ENCODE assay signal across 8 cellular contexts in genomic region chr17:82754297-82755208, GRCh38. TPM values are rescaled to one million over a fixed set of nuclear protein-coding genes. Genes with fewer than 3 reads are reported as not detected.
A peak's percentile ranks its signal among the peaks of the same experiment; 100 is the strongest.
DNase-seq lines count a peak whose midpoint lies in the region; ATAC-seq and TF ChIP-seq lines count a peak whose summit lies in the region.

No MANE protein-coding gene starts in this region.

- H3K27me3 Mint-ChIP-seq in stimulated activated naive CD8-positive, alpha-beta T cell treated with anti-CD3 and anti-CD28 coated beads, Interleukin-15, Interleukin-2, amounts not matched to agents 100 ng/mL and 50 ng/mL, for 24 hours, result no peaks in the 10 kb centered on the region
- no peaks in the 10 kb centered on the region for H3K27me3 Mint-ChIP-seq in stimulated activated naive CD8-positive, alpha-beta T cell treated with anti-CD3 and anti-CD28 coated beads, Interleukin-15, amount 100 ng/mL, for 72 hours
- H3K27me3 Mint-ChIP-seq in activated CD8-positive, alpha-beta T cell treated with anti-CD3 and anti-CD28 coated beads for 36 hours, result no peaks in the 10 kb centered on the region
- H3K27me3 Mint-ChIP-seq in immature natural killer cell (ENCODE audit: low read depth in 3 of 3) (peaks cover 0 to 6% (median 3%) of the 10 kb centered on the region in 3 donors), type B pancreatic cell (no peaks in the 10 kb centered on the region)

- H3K4me3 Mint-ChIP-seq in stimulated activated naive CD8-positive, alpha-beta T cell treated with anti-CD3 and anti-CD28 coated beads, Interleukin-15, Interleukin-2, amounts not matched to agents 100 ng/mL and 50 ng/mL, for 24 hours, result peak overlapping the region; percentile 23
- peak overlapping the region in 1 of 2 donors; percentile 7 for H3K4me3 Mint-ChIP-seq in stimulated activated naive CD8-positive, alpha-beta T cell treated with anti-CD3 and anti-CD28 coated beads, Interleukin-15, amount 100 ng/mL, for 72 hours
- no peak overlapping the region for H3K4me3 Mint-ChIP-seq in activated CD8-positive, alpha-beta T cell treated with anti-CD3 and anti-CD28 coated beads for 36 hours
- peak overlapping the region; percentile 13 to 71 (median 32) for H3K4me3 Mint-ChIP-seq in immature natural killer cell
- H3K4me3 Mint-ChIP-seq in type B pancreatic cell, result peak overlapping the region; percentile 93

- CTCF ChIA-PET in activated CD8-positive, alpha-beta T cell treated with anti-CD3 and anti-CD28 coated beads for 36 hours (lab: Charles Lee), result interaction anchor here (1.5 to 2.5 kb wide), 2 partner anchors 21 to 85 kb away, joined by 3 to 12 read pairs; no protein-coding TSS in a partner anchor

- intact Hi-C loops in activated CD8-positive, alpha-beta T cell treated with anti-CD3 and anti-CD28 coated beads for 36 hours (cut with micrococcal nuclease), result loop anchor here (10.0 kb wide), 1 partner anchor 90 kb away; no protein-coding TSS in a partner anchor

- H3K27ac Mint-ChIP-seq in stimulated activated naive CD8-positive, alpha-beta T cell treated with anti-CD3 and anti-CD28 coated beads, Interleukin-15, Interleukin-2, amounts not matched to agents 100 ng/mL and 50 ng/mL, for 24 hours, result no peak overlapping the region
- peak overlapping the region in 1 of 2 donors; percentile 4 for H3K27ac Mint-ChIP-seq in stimulated activated naive CD8-positive, alpha-beta T cell treated with anti-CD3 and anti-CD28 coated beads, Interleukin-15, amount 100 ng/mL, for 72 hours
- H3K27ac Mint-ChIP-seq in activated CD8-positive, alpha-beta T cell treated with anti-CD3 and anti-CD28 coated beads for 36 hours, result no peak overlapping the region
- H3K27ac Mint-ChIP-seq in immature natural killer cell, result peak overlapping the region in 3 of 6 donors; percentile 19 to 42 (median 40)
- H3K27ac Mint-ChIP-seq in type B pancreatic cell, result peak overlapping the region; percentile 94

- no peak for TF ChIP-seq CTCF in activated CD8-positive, alpha-beta T cell treated with anti-CD3 and anti-CD28 coated beads for 36 hours (IDR thresholded peaks at IDR 0.05)
- no peak for TF ChIP-seq CTCF in type B pancreatic cell (conservative IDR thresholded peaks at IDR 0.05)

- DNase-seq in stimulated activated naive CD8-positive, alpha-beta T cell treated with anti-CD3 and anti-CD28 coated beads, Interleukin-15, amount 100 ng/mL, for 72 hours, result no peak
- peak; percentile 16 for DNase-seq in activated CD8-positive, alpha-beta T cell treated with anti-CD3 and anti-CD28 coated beads for 36 hours
- DNase-seq in immature natural killer cell, result no peak
- DNase-seq in type B pancreatic cell (ENCODE audit: extremely low spot score, unreplicated experiment), result no peak
- DNase-seq in NK-92 (lab: John Stamatoyannopoulos, UW; ENCODE audit: unreplicated experiment), result no peak

- H3K9me3 Mint-ChIP-seq in stimulated activated naive CD8-positive, alpha-beta T cell treated with anti-CD3 and anti-CD28 coated beads, Interleukin-15, Interleukin-2, amounts not matched to agents 100 ng/mL and 50 ng/mL, for 24 hours, result no peaks in the 10 kb centered on the region
- no peaks in the 10 kb centered on the region for H3K9me3 Mint-ChIP-seq in stimulated activated naive CD8-positive, alpha-beta T cell treated with anti-CD3 and anti-CD28 coated beads, Interleukin-15, amount 100 ng/mL, for 72 hours
- no peaks in the 10 kb centered on the region for H3K9me3 Mint-ChIP-seq in activated CD8-positive, alpha-beta T cell treated with anti-CD3 and anti-CD28 coated beads for 36 hours
- H3K9me3 Mint-ChIP-seq in immature natural killer cell, result no peaks in the 10 kb centered on the region
- H3K9me3 Mint-ChIP-seq in type B pancreatic cell, result no peaks in the 10 kb centered on the region

- peaks cover 30% of the 10 kb centered on the region for H3K4me1 Mint-ChIP-seq in stimulated activated naive CD8-positive, alpha-beta T cell treated with anti-CD3 and anti-CD28 coated beads, Interleukin-15, Interleukin-2, amounts not matched to agents 100 ng/mL and 50 ng/mL, for 24 hours (ENCODE audit: low read depth)
- H3K4me1 Mint-ChIP-seq in stimulated activated naive CD8-positive, alpha-beta T cell treated with anti-CD3 and anti-CD28 coated beads, Interleukin-15, amount 100 ng/mL, for 72 hours, result peaks cover 33% of the 10 kb centered on the region
- H3K4me1 Mint-ChIP-seq in activated CD8-positive, alpha-beta T cell treated with anti-CD3 and anti-CD28 coated beads for 36 hours (ENCODE audit: low read depth), result peaks cover 23% of the 10 kb centered on the region
- peaks cover 18 to 26% of the 10 kb centered on the region in 2 donors for H3K4me1 Mint-ChIP-seq in immature natural killer cell
- peaks cover 24% of the 10 kb centered on the region for H3K4me1 Mint-ChIP-seq in type B pancreatic cell (ENCODE audit: unreplicated experiment)

- peaks cover 11% of the 10 kb centered on the region for H3K36me3 Mint-ChIP-seq in stimulated activated naive CD8-positive, alpha-beta T cell treated with anti-CD3 and anti-CD28 coated beads, Interleukin-15, Interleukin-2, amounts not matched to agents 100 ng/mL and 50 ng/mL, for 24 hours (ENCODE audit: low read depth)
- peaks cover 20% of the 10 kb centered on the region for H3K36me3 Mint-ChIP-seq in activated CD8-positive, alpha-beta T cell treated with anti-CD3 and anti-CD28 coated beads for 36 hours (ENCODE audit: low read depth)
- H3K36me3 Mint-ChIP-seq in immature natural killer cell, result peaks cover 0 to 5% (median 0%) of the 10 kb centered on the region in 3 donors
- peaks cover 9% of the 10 kb centered on the region for H3K36me3 Mint-ChIP-seq in type B pancreatic cell

- ATAC-seq in stimulated activated naive CD8-positive, alpha-beta T cell treated with anti-CD3 and anti-CD28 coated beads, Interleukin-15, amount 100 ng/mL, for 72 hours, result no peak
- no peak for ATAC-seq in activated CD8-positive, alpha-beta T cell treated with anti-CD3 and anti-CD28 coated beads for 36 hours
- ATAC-seq in GM18870 (IDR thresholded peaks at IDR 0.05; ENCODE audit: unreplicated experiment) (no peak), GM19397 (IDR thresholded peaks at IDR 0.05; ENCODE audit: unreplicated experiment) (no peak)

- POLR2A ChIA-PET in activated CD8-positive, alpha-beta T cell treated with anti-CD3 and anti-CD28 coated beads for 36 hours (lab: Charles Lee), result no interaction called here

RNA-seq across cellular contexts. Expression of gene TBCD, which starts 2.7 kb away (rescaled TPM):
- total RNA-seq in activated CD8-positive, alpha-beta T cell treated with anti-CD3 and anti-CD28 coated beads for 36 hours, result 10 to 100 TPM; 77.8 to 85.8 TPM
- 100 to 1,000 TPM in 1 of 3 donors, 10 to 100 TPM in 2; 70.2 to 142 (median 99.7) TPM for polyA plus RNA-seq in immature natural killer cell
- 65.4 and 104 TPM in 2 replicates for total RNA-seq in type B pancreatic cell (ENCODE audit: low replicate concordance)

RNA-seq across cellular contexts. Expression of gene FN3K, which starts 19.1 kb away (rescaled TPM):
- total RNA-seq in activated CD8-positive, alpha-beta T cell treated with anti-CD3 and anti-CD28 coated beads for 36 hours, result 1 to 10 TPM in 1 of 2 experiments, under 1 TPM in 1; 0.96 to 1.2 TPM
- polyA plus RNA-seq in immature natural killer cell, result 1 to 10 TPM in 1 of 3 donors, under 1 TPM in 2; 0.18 to 1.1 (median 0.50) TPM
- total RNA-seq in type B pancreatic cell (ENCODE audit: low replicate concordance), result 30.3 and 31.3 TPM in 2 replicates

RNA-seq across cellular contexts. Expression of gene FN3KRP, which starts 38.0 kb away (rescaled TPM):
- 10 to 100 TPM; 28.3 to 32.8 TPM for total RNA-seq in activated CD8-positive, alpha-beta T cell treated with anti-CD3 and anti-CD28 coated beads for 36 hours
- polyA plus RNA-seq in immature natural killer cell, result 10 to 100 TPM; 23.7 to 76.6 (median 47.3) TPM
- total RNA-seq in type B pancreatic cell (ENCODE audit: low replicate concordance), result 36.5 and 42.5 TPM in 2 replicates

RNA-seq across cellular contexts. Expression of gene RAB40B, which starts 56.1 kb away (rescaled TPM):
- total RNA-seq in activated CD8-positive, alpha-beta T cell treated with anti-CD3 and anti-CD28 coated beads for 36 hours, result 1 to 10 TPM; 1.6 to 3.4 TPM
- polyA plus RNA-seq in immature natural killer cell, result 1 to 10 TPM; 3.1 to 4.4 (median 3.9) TPM
- 16.7 and 18.9 TPM in 2 replicates for total RNA-seq in type B pancreatic cell (ENCODE audit: low replicate concordance)

Comparison
In these comparisons a context has a peak if more than half of its experiments do, and no peak if none do; other contexts are left out.
1. RNA of gene FN3K, which starts 19.1 kb away (total RNA-seq): 30.3 to 31.3 TPM in type B pancreatic cell; 0.96 to 1.2 TPM in activated CD8-positive, alpha-beta T cell treated with anti-CD3 and anti-CD28 coated beads for 36 hours; every median in the first group is over 10 times any median in the second.